In the genomic region with DNA sequence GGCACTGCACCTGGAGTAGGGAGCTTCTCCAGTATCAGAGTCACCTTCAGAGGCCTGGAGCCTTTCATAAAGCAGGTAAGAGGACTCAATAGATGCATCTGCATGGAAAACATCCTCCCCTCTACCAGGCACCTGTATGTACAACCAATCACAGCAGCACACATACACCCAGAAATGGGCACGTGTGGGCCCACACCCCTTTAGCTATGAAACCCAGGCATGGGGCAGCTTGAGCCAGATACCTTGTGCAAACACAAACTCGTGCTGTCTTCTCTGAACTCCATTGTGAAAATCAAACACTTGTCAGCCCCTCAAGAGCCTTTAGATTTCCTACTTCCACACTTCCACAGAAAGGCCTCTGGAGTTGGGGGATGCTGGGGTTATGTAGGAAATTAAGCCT, we compare ENCODE assay signal across 30 cellular contexts. TPM values are rescaled to one million over a fixed set of nuclear protein-coding genes. Genes with fewer than 3 reads are reported as not detected.
DNase-seq lines count a peak whose midpoint lies in the region; ATAC-seq and TF ChIP-seq lines count a peak whose summit lies in the region.
"Had no signal": no experiment of that assay in that cellular context is flagged by ENCODE, and none has a peak within 500 bp of the region (broad histone marks: within the 10 kb centered on the region; RNA-seq: fewer than 3 reads in every experiment).

No MANE protein-coding gene starts in this region.

- TF ChIP-seq POLR2A in IMR-90 (IDR thresholded peaks at IDR 0.05; ENCODE audit: low read depth, low read length): no peak

- peak overlapping the region; percentile 92 for H3K27ac Mint-ChIP-seq in activated CD4-positive, alpha-beta T cell treated with anti-CD3 and anti-CD28 coated beads, Interleukin-2, amount 10 ng/mL, durations not matched to agents 24 days and 14 days
- no peak overlapping the region for H3K27ac Mint-ChIP-seq in activated T-helper 17 cell treated with anti-CD3 and anti-CD28 coated beads, Interleukin-2, amount 50 U/mL, for 72 hours
- H3K27ac Mint-ChIP-seq in CD8-positive, alpha-beta memory T cell: peak overlapping the region in 4 of 8 donors; percentile 3 to 30 (median 14)
- H3K27ac Mint-ChIP-seq: activated naive CD4-positive, alpha-beta T cell treated with anti-CD3 and anti-CD28 coated beads, Interleukin-2, amount 50 U/mL, for 24 hours had no signal

- no peak overlapping the region for H3K56ac ChIP-seq in IMR-90 (ENCODE audit: extremely low read depth, insufficient read depth, low read length)

- H3K4me1 ChIP-seq in IMR-90 (ENCODE audit: control insufficient read depth, insufficient read depth, low read length) (peaks cover 10% of the 10 kb centered on the region), neuronal stem cell (ENCODE audit: control insufficient read depth in 2 of 2, insufficient read depth in 1 of 2, low read depth in 1 of 2, low read length in 2 of 2) (peaks cover 0 to 9% of the 10 kb centered on the region in 2 donors)
- H3K4me1 ChIP-seq in CD8-positive, alpha-beta memory T cell (ENCODE audit: insufficient read depth, low read length): peaks cover 12% of the 10 kb centered on the region
- H3K4me1 ChIP-seq: Peyer's patch had no signal

- H3K79me1 ChIP-seq in IMR-90 (ENCODE audit: low read depth in 1 of 2, low read length in 2 of 2) (no peaks in the 10 kb centered on the region), neuronal stem cell (ENCODE audit: low read depth, low read length) (no peaks in the 10 kb centered on the region)

- H2AFZ ChIP-seq in IMR-90 (replicated peaks; ENCODE audit: low read length, poor library complexity) (no peak overlapping the region), neuronal stem cell (ENCODE audit: low read length) (no peak overlapping the region)

- ATAC-seq in IMR-90 (ENCODE audit: low read depth): no peak
- no peak for ATAC-seq in activated T-helper 17 cell treated with anti-CD3 and anti-CD28 coated beads, Interleukin-2, amount 50 U/mL, for 72 hours (replicated peaks)
- ATAC-seq: heart right ventricle had no signal

- H4K91ac ChIP-seq in IMR-90 (ENCODE audit: insufficient read depth, low read depth, low read length) (no peak overlapping the region), neuronal stem cell (ENCODE audit: low read depth, low read length, poor library complexity) (no peak overlapping the region)

- no peak overlapping the region for H3K27ac ChIP-seq in IMR-90 (ENCODE audit: insufficient read depth, low read length)
- H3K27ac ChIP-seq in neuronal stem cell (replicated peaks; ENCODE audit: low read length): no peak overlapping the region
- H3K27ac ChIP-seq in CD8-positive, alpha-beta memory T cell (ENCODE audit: low read depth, low read length): no peak overlapping the region
- H3K27ac ChIP-seq: heart right ventricle, suprapubic skin, WERI-Rb-1 had no signal

- no peaks in the 10 kb centered on the region for H3K27me3 Mint-ChIP-seq in activated CD4-positive, alpha-beta T cell treated with anti-CD3 and anti-CD28 coated beads, Interleukin-2, amount 10 ng/mL, durations not matched to agents 24 days and 14 days
- no peaks in the 10 kb centered on the region for H3K27me3 Mint-ChIP-seq in activated T-helper 17 cell treated with anti-CD3 and anti-CD28 coated beads, Interleukin-2, amount 50 U/mL, for 72 hours
- no peaks in the 10 kb centered on the region for H3K27me3 Mint-ChIP-seq in CD8-positive, alpha-beta memory T cell
- H3K27me3 Mint-ChIP-seq: activated naive CD4-positive, alpha-beta T cell treated with anti-CD3 and anti-CD28 coated beads, Interleukin-2, amount 50 U/mL, for 24 hours; natural killer cell treated with Interleukin-12 subunit alpha and Interleukin-12 subunit beta and Interleukin-15 and Interleukin-18, amount 100 ng/mL, for 72 hours had no signal

- H3K27me3 ChIP-seq in IMR-90 (ENCODE audit: control insufficient read depth, insufficient read depth, low read length) (no peaks in the 10 kb centered on the region), neuronal stem cell (ENCODE audit: control insufficient read depth in 3 of 3, insufficient read depth in 3 of 3, low read depth in 1 of 3, low read length in 3 of 3) (no peaks in the 10 kb centered on the region)
- H3K27me3 ChIP-seq in CD8-positive, alpha-beta memory T cell (ENCODE audit: insufficient read depth, low read length, poor library complexity, severe bottlenecking): no peaks in the 10 kb centered on the region
- H3K27me3 ChIP-seq: heart right ventricle, Peyer's patch, suprapubic skin had no signal

- no peak overlapping the region for H2AK5ac ChIP-seq in IMR-90 (ENCODE audit: low read depth, low read length)
- H2AK5ac ChIP-seq in neuronal stem cell (ENCODE audit: low read depth, low read length): no peak overlapping the region

- H3K4me3 Mint-ChIP-seq in activated CD4-positive, alpha-beta T cell treated with anti-CD3 and anti-CD28 coated beads, Interleukin-2, amount 10 ng/mL, durations not matched to agents 24 days and 14 days: peak overlapping the region; percentile 21
- H3K4me3 Mint-ChIP-seq in activated T-helper 17 cell treated with anti-CD3 and anti-CD28 coated beads, Interleukin-2, amount 50 U/mL, for 72 hours: peak overlapping the region; percentile 75
- no peak overlapping the region for H3K4me3 Mint-ChIP-seq in CD8-positive, alpha-beta memory T cell
- H3K4me3 Mint-ChIP-seq: activated naive CD4-positive, alpha-beta T cell treated with anti-CD3 and anti-CD28 coated beads, Interleukin-2, amount 50 U/mL, for 24 hours; natural killer cell treated with Interleukin-12 subunit alpha and Interleukin-12 subunit beta and Interleukin-15 and Interleukin-18, amount 100 ng/mL, for 72 hours had no signal

- peaks cover 8% of the 10 kb centered on the region; the same call in 1 of the 2 replicates for H3K9me1 ChIP-seq in IMR-90 (ENCODE audit: insufficient read depth, low read length)

- H4K5ac ChIP-seq in IMR-90 (ENCODE audit: low read depth, low read length): no peak overlapping the region

- H2BK20ac ChIP-seq in IMR-90 (ENCODE audit: low read depth, low read length): no peak overlapping the region; the same call in 1 of the 2 replicates

- TF ChIP-seq RAD21 in IMR-90 (IDR thresholded peaks at IDR 0.05; ENCODE audit: low read length): no peak

- no TSS peak for BruUV-seq in IMR-90 (replicated peaks; lab: Mats Ljungman, UMichigan)

- H3K18ac ChIP-seq in IMR-90 (ENCODE audit: low read depth, low read length): no peak overlapping the region
- no peak overlapping the region for H3K18ac ChIP-seq in neuronal stem cell (ENCODE audit: low read length)

- no peak overlapping the region for H2BK12ac ChIP-seq in neuronal stem cell (ENCODE audit: low read length)

- WGBS in IMR-90 (ENCODE audit: extremely low coverage in 2 of 2, insufficient read length in 1 of 2), 2 experiments: no CpG with 5 or more reads among the region's 2 CpGs
- no CpG with 5 or more reads among the region's 2 CpGs for WGBS in neuronal stem cell (ENCODE audit: extremely low coverage in 2 of 2, insufficient read length in 2 of 2, insufficient replicate concordance in 1 of 2), 2 donors

- H3K23ac ChIP-seq in IMR-90 (ENCODE audit: low read depth, low read length) (no peak overlapping the region), neuronal stem cell (ENCODE audit: low read depth, low read length, poor library complexity) (peak overlapping the region; percentile 18)

- intact Hi-C loops in activated CD4-positive, alpha-beta T cell treated with anti-CD3 and anti-CD28 coated beads, Interleukin-2, amount 10 ng/mL, durations not matched to agents 24 days and 14 days (cut with micrococcal nuclease): loop anchor here (5.0 kb wide), 1 partner anchor 220 kb away; a partner anchor contains a TSS
- intact Hi-C loops in IMR-90 (cut with micrococcal nuclease): no loop called here

- H4K8ac ChIP-seq in IMR-90 (ENCODE audit: low read depth in 2 of 2, low read length in 2 of 2): no peak overlapping the region
- H4K8ac ChIP-seq in neuronal stem cell (ENCODE audit: low read depth, low read length): no peak overlapping the region

- H2BK15ac ChIP-seq in IMR-90 (ENCODE audit: low read depth, low read length) (no peak overlapping the region), neuronal stem cell (ENCODE audit: low read length) (no peak overlapping the region)

- H3K36me3 ChIP-seq in IMR-90 (ENCODE audit: control insufficient read depth, insufficient read depth, low read length) (no peaks in the 10 kb centered on the region), neuronal stem cell (replicated peaks in 1 of 2; ENCODE audit: control insufficient read depth in 2 of 2, insufficient read depth in 2 of 2, low read length in 2 of 2) (no peaks in the 10 kb centered on the region)
- H3K36me3 ChIP-seq in CD8-positive, alpha-beta memory T cell (ENCODE audit: insufficient read depth, low read length): no peaks in the 10 kb centered on the region
- H3K36me3 ChIP-seq: heart right ventricle, Peyer's patch, suprapubic skin, WERI-Rb-1 had no signal

- no peak overlapping the region for H3K9ac ChIP-seq in IMR-90 (ENCODE audit: low read depth, low read length)
- no peak overlapping the region for H3K9ac ChIP-seq in neuronal stem cell (ENCODE audit: low read depth, low read length, poor library complexity)

- no peak overlapping the region for H2AK9ac ChIP-seq in IMR-90 (replicated peaks; ENCODE audit: low read depth, low read length, poor library complexity)

- H2BK120ac ChIP-seq in IMR-90 (ENCODE audit: low read depth, low read length) (peak overlapping the region; percentile 72), neuronal stem cell (ENCODE audit: low read depth, low read length) (no peak overlapping the region)

- no peak for DNase-seq in activated CD4-positive, alpha-beta T cell treated with anti-CD3 and anti-CD28 coated beads, Interleukin-2, amount 10 ng/mL, durations not matched to agents 24 days and 14 days
- no peak for DNase-seq in activated CD4-positive, alpha-beta T cell treated with anti-CD3 and anti-CD28 coated beads, Interleukin-2, amount 50 U/mL, for 4 hours
- DNase-seq in IMR-90 (no peak), neuronal stem cell (ENCODE audit: low spot score) (no peak), SK-N-DZ (ENCODE audit: low spot score) (no peak), midbrain (lab: John Stamatoyannopoulos, UW) (no peak)
- no peak for DNase-seq in CD8-positive, alpha-beta memory T cell
- DNase-seq: activated CD4-positive, alpha-beta T cell treated with anti-CD3 and anti-CD28 coated beads for 48 hours; GOT3; heart right ventricle; NCI-H69; Peyer's patch; SIG-M5; stimulated activated CD4-positive, alpha-beta T cell treated with anti-CD3 and anti-CD28 coated beads, Interleukin-4, amount 100 ng/mL, for 24 hours; WERI-Rb-1 had no signal

- TF ChIP-seq CTCF in IMR-90 (conservative IDR thresholded peaks at IDR 0.05; ENCODE audit: low read depth, low read length): no peak

- CTCF ChIA-PET in IMR-90 (lab: Yijun Ruan, JAX): no interaction called here
- CTCF ChIA-PET in CD8-positive, alpha-beta memory T cell (lab: Charles Lee): interaction anchor here (0.9 to 1.2 kb wide), 3 partner anchors 9 to 166 kb away, joined by 3 to 6 read pairs (median 3); no protein-coding TSS in a partner anchor

- H3K4me3 ChIP-seq in IMR-90 (ENCODE audit: insufficient read depth, low read depth, low read length) (no peak overlapping the region), neuronal stem cell (ENCODE audit: low read length in 2 of 2) (no peak overlapping the region)
- H3K4me3 ChIP-seq in CD8-positive, alpha-beta memory T cell (ENCODE audit: low read length): no peak overlapping the region
- H3K4me3 ChIP-seq: A549, heart right ventricle, Peyer's patch, suprapubic skin had no signal

- no peak overlapping the region for H3K14ac ChIP-seq in IMR-90 (replicated peaks; ENCODE audit: low read depth, low read length)
- H3K14ac ChIP-seq in neuronal stem cell (ENCODE audit: low read length): no peak overlapping the region

- H3K4me1 Mint-ChIP-seq in activated CD4-positive, alpha-beta T cell treated with anti-CD3 and anti-CD28 coated beads, Interleukin-2, amount 10 ng/mL, durations not matched to agents 24 days and 14 days: peaks cover 75% of the 10 kb centered on the region
- peaks cover 28% of the 10 kb centered on the region for H3K4me1 Mint-ChIP-seq in activated T-helper 17 cell treated with anti-CD3 and anti-CD28 coated beads, Interleukin-2, amount 50 U/mL, for 72 hours
- H3K4me1 Mint-ChIP-seq in CD8-positive, alpha-beta memory T cell: peaks cover 20 to 71% (median 40%) of the 10 kb centered on the region in 3 donors

- POLR2A ChIA-PET in IMR-90 (lab: Charles Lee; ENCODE audit: unreplicated experiment): no interaction called here
- POLR2A ChIA-PET in CD8-positive, alpha-beta memory T cell (lab: Charles Lee): no interaction called here

- H3K36me3 Mint-ChIP-seq in activated CD4-positive, alpha-beta T cell treated with anti-CD3 and anti-CD28 coated beads, Interleukin-2, amount 10 ng/mL, durations not matched to agents 24 days and 14 days (ENCODE audit: low read depth): peaks cover 33% of the 10 kb centered on the region
- H3K36me3 Mint-ChIP-seq in activated T-helper 17 cell treated with anti-CD3 and anti-CD28 coated beads, Interleukin-2, amount 50 U/mL, for 72 hours (ENCODE audit: low read depth): peaks cover 33% of the 10 kb centered on the region
- H3K36me3 Mint-ChIP-seq in CD8-positive, alpha-beta memory T cell: peaks cover 0 to under 1% (median 0%) of the 10 kb centered on the region in 3 donors
- H3K36me3 Mint-ChIP-seq: activated naive CD4-positive, alpha-beta T cell treated with anti-CD3 and anti-CD28 coated beads, Interleukin-2, amount 50 U/mL, for 24 hours; natural killer cell treated with Interleukin-12 subunit alpha and Interleukin-12 subunit beta and Interleukin-15 and Interleukin-18, amount 100 ng/mL, for 72 hours had no signal

- in situ Hi-C loops in IMR-90 (cut with MboI; ENCODE audit: low sequenced_read_pairs): no loop called here

- H2BK5ac ChIP-seq in IMR-90 (ENCODE audit: low read depth, low read length, poor library complexity, severe bottlenecking) (no peak overlapping the region), neuronal stem cell (ENCODE audit: low read length) (no peak overlapping the region)

- H3K9me3 Mint-ChIP-seq in activated CD4-positive, alpha-beta T cell treated with anti-CD3 and anti-CD28 coated beads, Interleukin-2, amount 10 ng/mL, durations not matched to agents 24 days and 14 days: no peaks in the 10 kb centered on the region
- H3K9me3 Mint-ChIP-seq in activated T-helper 17 cell treated with anti-CD3 and anti-CD28 coated beads, Interleukin-2, amount 50 U/mL, for 72 hours: no peaks in the 10 kb centered on the region
- H3K9me3 Mint-ChIP-seq in CD8-positive, alpha-beta memory T cell: no peaks in the 10 kb centered on the region
- H3K9me3 Mint-ChIP-seq: activated naive CD4-positive, alpha-beta T cell treated with anti-CD3 and anti-CD28 coated beads, Interleukin-2, amount 50 U/mL, for 24 hours; natural killer cell treated with Interleukin-12 subunit alpha and Interleukin-12 subunit beta and Interleukin-15 and Interleukin-18, amount 100 ng/mL, for 72 hours had no signal

- dilution Hi-C loops in IMR-90 (cut with HindIII; ENCODE audit: low sequenced_read_pairs, unreplicated experiment): no loop called here

- H4K20me1 ChIP-seq in IMR-90 (ENCODE audit: insufficient read depth, low read length): no peaks in the 10 kb centered on the region

- no peak overlapping the region for H3K4me2 ChIP-seq in IMR-90 (ENCODE audit: low read depth, low read length)
- H3K4me2 ChIP-seq in neuronal stem cell (ENCODE audit: insufficient read depth, low read length, poor library complexity, severe bottlenecking): no peak overlapping the region

- H3K9me3 ChIP-seq in IMR-90 (ENCODE audit: control insufficient read depth, insufficient read depth, low read length): no peaks in the 10 kb centered on the region
- no peaks in the 10 kb centered on the region for H3K9me3 ChIP-seq in neuronal stem cell (replicated peaks in 1 of 2; ENCODE audit: control insufficient read depth in 2 of 2, insufficient read depth in 1 of 2, low read depth in 1 of 2, low read length in 2 of 2)
- no peaks in the 10 kb centered on the region for H3K9me3 ChIP-seq in CD8-positive, alpha-beta memory T cell (ENCODE audit: low read length)
- H3K9me3 ChIP-seq: A549, heart right ventricle, Peyer's patch, suprapubic skin had no signal

- H3K4ac ChIP-seq in IMR-90 (ENCODE audit: low read depth, low read length) (peak overlapping the region; percentile 33), neuronal stem cell (ENCODE audit: low read length) (no peak overlapping the region)

RNA-seq across cellular contexts. Expression of a gene that starts 1.1 kb away (rescaled TPM):
- total RNA-seq in activated CD4-positive, alpha-beta T cell treated with anti-CD3 and anti-CD28 coated beads, Interleukin-2, amount 10 ng/mL, durations not matched to agents 24 days and 14 days: 1,084 and 1,122 TPM in 2 replicates
- not detected in 2 replicates for total RNA-seq in IMR-90 (2012; rRNA removed)
- 0.26 and 0.31 TPM in 2 replicates for polyA plus RNA-seq in IMR-90 (2012; rRNA removed)
- polyA plus RNA-seq in IMR-90 (2012; cell fraction: cytosol; rRNA removed): 0.31 and 1.2 TPM in 2 replicates
- 0.70 and 0.79 TPM in 2 replicates for polyA plus RNA-seq in IMR-90 (2012; cell fraction: nucleus; rRNA removed; ENCODE audit: low replicate concordance)
- total RNA-seq in activated T-helper 17 cell treated with anti-CD3 and anti-CD28 coated beads, Interleukin-2, amount 50 U/mL, for 72 hours: 100 to 1,000 TPM in 1 of 2 donors, 10 to 100 TPM in 1; 14.6 to 159 TPM
- polyA plus RNA-seq in neuronal stem cell (2013, experiment 1 of 2): not detected
- not detected for polyA plus RNA-seq in neuronal stem cell (2013, experiment 2 of 2)
- polyA plus RNA-seq in SK-N-DZ (2014; cell fraction: cytosol; rRNA removed): not detected in 2 replicates
- not detected in 2 replicates for polyA plus RNA-seq in SK-N-DZ (2014; cell fraction: nucleus; rRNA removed)
- 100 to 1,000 TPM; 393 to 409 TPM for total RNA-seq in CD8-positive, alpha-beta memory T cell
- polyA plus RNA-seq in CD8-positive, alpha-beta memory T cell: not detected
- total RNA-seq: bronchial epithelial cell, frontal cortex, heart right ventricle, lower leg skin, mucosa of gallbladder, omental fat pad, Peyer's patch, pulmonary artery endothelial cell, suprapubic skin, urinary bladder had no signal
- polyA plus RNA-seq: A549, aorta, heart right ventricle, urinary bladder had no signal

RNA-seq across cellular contexts. Expression of a gene that starts 12.1 kb away (rescaled TPM):
- 67.7 and 71.3 TPM in 2 replicates for total RNA-seq in activated CD4-positive, alpha-beta T cell treated with anti-CD3 and anti-CD28 coated beads, Interleukin-2, amount 10 ng/mL, durations not matched to agents 24 days and 14 days
- total RNA-seq in IMR-90 (2012; rRNA removed): not detected in 2 replicates
- not detected in 2 replicates for polyA plus RNA-seq in IMR-90 (2012; rRNA removed)
- polyA plus RNA-seq in IMR-90 (2012; cell fraction: cytosol; rRNA removed): not detected in 2 replicates
- not detected in 2 replicates for polyA plus RNA-seq in IMR-90 (2012; cell fraction: nucleus; rRNA removed; ENCODE audit: low replicate concordance)
- 1 to 10 TPM in 1 of 2 donors, under 1 TPM in 1; 0.32 to 9.0 TPM for total RNA-seq in activated T-helper 17 cell treated with anti-CD3 and anti-CD28 coated beads, Interleukin-2, amount 50 U/mL, for 72 hours
- not detected for polyA plus RNA-seq in neuronal stem cell (2013, experiment 1 of 2)
- polyA plus RNA-seq in neuronal stem cell (2013, experiment 2 of 2): not detected
- not detected in 2 replicates for polyA plus RNA-seq in SK-N-DZ (2014; cell fraction: cytosol; rRNA removed)
- polyA plus RNA-seq in SK-N-DZ (2014; cell fraction: nucleus; rRNA removed): not detected in 2 replicates
- total RNA-seq in CD8-positive, alpha-beta memory T cell: 10 to 100 TPM; 69.7 to 71.9 TPM
- not detected for polyA plus RNA-seq in CD8-positive, alpha-beta memory T cell
- total RNA-seq: aorta, bronchial epithelial cell, Daoy, frontal cortex, heart right ventricle, kidney epithelial cell, lower leg skin, mucosa of gallbladder, omental fat pad, Peyer's patch, pulmonary artery endothelial cell, suprapubic skin, urinary bladder had no signal
- polyA plus RNA-seq: A549, aorta, heart right ventricle, urinary bladder had no signal

Comparison
In these comparisons a context has a peak if more than half of its experiments do, and no peak if none do; other contexts are left out.
1. H3K4me3 Mint-ChIP-seq: peak in activated CD4-positive, alpha-beta T cell treated with anti-CD3 and anti-CD28 coated beads, Interleukin-2, amount 10 ng/mL, durations not matched to agents 24 days and 14 days (single experiment) and activated T-helper 17 cell treated with anti-CD3 and anti-CD28 coated beads, Interleukin-2, amount 50 U/mL, for 72 hours (single experiment); none in CD8-positive, alpha-beta memory T cell (0 of 7).
2. RNA of a gene that starts 1.1 kb away (total RNA-seq): 1,084 to 1,122 TPM in activated CD4-positive, alpha-beta T cell treated with anti-CD3 and anti-CD28 coated beads, Interleukin-2, amount 10 ng/mL, durations not matched to agents 24 days and 14 days, 393 to 409 TPM in CD8-positive, alpha-beta memory T cell and 14.6 to 159 TPM in activated T-helper 17 cell treated with anti-CD3 and anti-CD28 coated beads, Interleukin-2, amount 50 U/mL, for 72 hours; not detected in IMR-90; every median in the first group is over 10 times any median in the second.